In the genomic region with DNA sequence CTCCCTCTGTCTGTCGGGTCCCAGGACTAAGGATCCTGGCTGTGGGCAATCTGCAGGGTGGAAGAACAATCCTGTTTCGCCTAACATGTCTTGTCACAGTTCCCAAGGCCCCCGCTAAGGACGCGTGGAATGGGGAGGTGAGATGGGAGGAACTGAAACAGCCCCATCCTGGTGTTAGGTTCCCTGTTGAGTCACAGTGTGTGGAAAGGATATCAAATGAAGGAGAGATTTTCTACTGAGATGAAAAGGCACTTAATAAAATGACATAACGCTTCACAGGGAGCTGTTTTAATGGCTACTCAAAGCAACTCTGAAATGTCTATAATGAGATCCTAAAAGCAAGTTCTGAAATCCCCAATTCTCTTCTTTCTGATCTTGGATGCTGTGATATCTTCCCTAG, we compare ENCODE assay signal across 22 cellular contexts.
"Had no signal": no experiment of that assay in that cellular context is flagged by ENCODE, and none has a peak within 500 bp of the region (broad histone marks: within the 10 kb centered on the region; RNA-seq: fewer than 3 reads in every experiment).

No MANE protein-coding gene starts in this region.

- H3K4me1 ChIP-seq: left ventricle myocardium inferior had no signal

- H3K27ac ChIP-seq: left ventricle myocardium inferior, testis had no signal

- H3K9me3 ChIP-seq: testis had no signal

- H3K4me3 ChIP-seq: coronary artery, left ventricle myocardium inferior, spleen, testis had no signal

- ATAC-seq: activated CD4-positive, alpha-beta T cell treated with anti-CD3 and anti-CD28 coated beads for 36 hours; activated T-cell treated with anti-CD3 and anti-CD28 coated beads, Interleukin-2, amount 50 U/mL, for 4 hours; naive thymus-derived CD8-positive, alpha-beta T cell had no signal

- DNase-seq: activated B cell treated with CpG ODN at 0.5 μM for 24 hours; activated CD4-positive, alpha-beta T cell treated with anti-CD3 and anti-CD28 coated beads for 36 hours; activated CD4-positive, alpha-beta T cell treated with anti-CD3 and anti-CD28 coated beads, Interleukin-2, amount 50 U/mL, for 4 hours; activated CD8-positive, alpha-beta memory T cell treated with anti-CD3 and anti-CD28 coated beads for 24 hours; activated CD8-positive, alpha-beta memory T cell treated with anti-CD3 and anti-CD28 coated beads, Interleukin-2, amount 50 U/mL, for 4 hours; activated naive CD4-positive, alpha-beta T cell treated with anti-CD3 and anti-CD28 coated beads for 36 hours; activated naive CD8-positive, alpha-beta T cell treated with anti-CD3 and anti-CD28 coated beads, Interleukin-2, amount 10 ng/mL, durations not matched to agents 7 days and 5 days; activated T-cell treated with anti-CD3 and anti-CD28 coated beads, Interleukin-2, amount 50 U/mL, for 4 hours; amygdala; cerebellar nuclear complex; foreskin fibroblast; immature natural killer cell; kidney glomerular epithelial cell; left ventricle myocardium inferior; naive thymus-derived CD8-positive, alpha-beta T cell; retina; spleen; stimulated activated CD4-positive, alpha-beta T cell treated with anti-CD3 and anti-CD28 coated beads, Interleukin-4, amount 100 ng/mL, for 1 hour; stimulated activated naive CD4-positive, alpha-beta T cell; T1000; testis had no signal

- H3K27me3 ChIP-seq: spleen, testis had no signal

- H3K36me3 ChIP-seq: left ventricle myocardium inferior, spleen had no signal
